8 cellular contexts compared by ENCODE assay signal in genomic region chr10:26860026-26860541, GRCh38. TPM values are rescaled to one million over a fixed set of nuclear protein-coding genes. Genes with fewer than 3 reads are reported as not detected.
A peak's percentile ranks its signal among the peaks of the same experiment; 100 is the strongest.
DNase-seq lines count a peak whose midpoint lies in the region; ATAC-seq and TF ChIP-seq lines count a peak whose summit lies in the region.

No MANE protein-coding gene starts in this region.

- peak overlapping the region; percentile 91 for H3K27ac ChIP-seq in temporal lobe (ENCODE audit: low read depth, low read length)

- no peak for TF ChIP-seq CTCF in omental fat pad (IDR thresholded peaks at IDR 0.05)

- peak; percentile 47 for DNase-seq in activated gamma-delta T cell treated with Interleukin-2 at 50 U/mL for 16 hours
- DNase-seq in activated gamma-delta T cell (lab: John Stamatoyannopoulos, UW): no peak
- peak; percentile 81 for DNase-seq in RPMI7951 (ENCODE audit: low read depth)
- DNase-seq in activated naive CD4-positive, alpha-beta T cell treated with Interleukin-2 at 50 U/mL for 16 hours: peak; percentile 55
- peak; percentile 23 for DNase-seq in germinal center (ENCODE audit: low spot score)
- peak; percentile 28 for DNase-seq in omental fat pad (ENCODE audit: low spot score)

- ATAC-seq in HG03135 (IDR thresholded peaks at IDR 0.05; ENCODE audit: unreplicated experiment) (peak; percentile 20), omental fat pad (ENCODE audit: low FRiP score) (peak; percentile 52)

RNA-seq across cellular contexts. Expression of gene ABI1, which starts 0.7 kb away (rescaled TPM):
- 69.0 and 70.9 TPM in 2 replicates for total RNA-seq in RPMI7951 (2014; rRNA removed; shearing (Covaris generic))
- 10 to 100 TPM; 35.4 to 51.1 (median 39.8) TPM for total RNA-seq in omental fat pad
- total RNA-seq in temporal lobe: 43.3 TPM
